ENCODE assay signal across 30 cellular contexts in genomic region chr6:166203003-166203640, GRCh38. TPM values are rescaled to one million over a fixed set of nuclear protein-coding genes. Genes with fewer than 3 reads are reported as not detected.
A peak's percentile ranks its signal among the peaks of the same experiment; 100 is the strongest.
DNase-seq lines count a peak whose midpoint lies in the region; ATAC-seq, FAIRE-seq and TF ChIP-seq lines count a peak whose summit lies in the region.
"Had no signal": no experiment of that assay in that cellular context is flagged by ENCODE, and none has a peak within 500 bp of the region (broad histone marks: within the 10 kb centered on the region; RNA-seq: fewer than 3 reads in every experiment).

No MANE protein-coding gene starts in this region.

- H4K5ac ChIP-seq in mesendoderm (ENCODE audit: low read length), result no peak overlapping the region

- H3K18ac ChIP-seq in mesendoderm (ENCODE audit: low read length), result no peak overlapping the region

- H2BK15ac ChIP-seq in mesendoderm (replicated peaks; ENCODE audit: low read depth), result no peak overlapping the region

- no peak overlapping the region for H3K56ac ChIP-seq in mesendoderm (ENCODE audit: low read length)

- no peaks in the 10 kb centered on the region for H3K9me3 ChIP-seq in heart right ventricle
- H3K9me3 ChIP-seq in GM12878 (replicated peaks; ENCODE audit: control insufficient read depth, insufficient read depth, low read length), result no peaks in the 10 kb centered on the region; the same call in 2 of the 3 replicates

- H2BK120ac ChIP-seq in mesendoderm (ENCODE audit: low read depth, low read length), result no peak overlapping the region

- H3K79me2 ChIP-seq in GM12878 (ENCODE audit: control insufficient read depth, insufficient read depth, low read length) (no peaks in the 10 kb centered on the region), mesendoderm (ENCODE audit: control insufficient read depth, insufficient read depth, low read length) (no peaks in the 10 kb centered on the region)

- FAIRE-seq in GM12878 (lab: Jason Lieb, UNC) (no peak), urothelium cell line (lab: Jason Lieb, UNC) (no peak)
- FAIRE-seq: small intestine had no signal

- ATAC-seq in heart right ventricle (peak in 5 of 8 donors; percentile 43 to 64 (median 55)), left ventricle myocardium superior (no peak), GM12878 (peak; percentile 20; the same call in 2 of the 3 replicates), GM21825 (IDR thresholded peaks at IDR 0.05; ENCODE audit: unreplicated experiment) (no peak)
- ATAC-seq: activated naive CD4-positive, alpha-beta T cell treated with anti-CD3 and anti-CD28 coated beads, Interleukin-2, amount 50 U/mL, for 72 hours; activated T-helper 17 cell treated with anti-CD3 and anti-CD28 coated beads, Interleukin-2, amount 50 U/mL, for 72 hours; WTC11 had no signal

- TF ChIP-seq EP300 in GM12878 (IDR thresholded peaks at IDR 0.05; ENCODE audit: borderline replicate concordance in 1 of 2, control insufficient read depth in 1 of 2, low read depth in 2 of 2, low read length in 2 of 2), result no peak

- peak overlapping the region; percentile 71 for H3K4me2 ChIP-seq in GM12878 (ENCODE audit: control insufficient read depth, insufficient read depth)
- H3K4me2 ChIP-seq in mesendoderm (ENCODE audit: low read length), result no peak overlapping the region

- H3K27me3 ChIP-seq in heart right ventricle (peaks cover 0 to 26% (median 9%) of the 10 kb centered on the region in 7 donors), GM12878 (replicated peaks in 1 of 2; ENCODE audit: control insufficient read depth in 2 of 2, insufficient read depth in 2 of 2, low read length in 1 of 2) (no peaks in the 10 kb centered on the region), mesendoderm (ENCODE audit: insufficient read depth, low read length, poor library complexity) (no peaks in the 10 kb centered on the region)

- CTCF ChIA-PET in GM12878 (lab: Yijun Ruan, JAX), result no interaction called here

- no peak overlapping the region for H2AFZ ChIP-seq in GM12878 (ENCODE audit: control insufficient read depth, low read depth, low read length)

- no peak overlapping the region for H2BK5ac ChIP-seq in mesendoderm (ENCODE audit: low read length)

- no peaks in the 10 kb centered on the region for H4K20me1 ChIP-seq in GM12878 (ENCODE audit: control insufficient read depth, insufficient read depth)

- no peak for TF ChIP-seq RAD21 in GM12878 (IDR thresholded peaks at IDR 0.05; ENCODE audit: insufficient read depth, low read depth, low read length)

- no peak overlapping the region for H3K23ac ChIP-seq in mesendoderm (ENCODE audit: low read length)

- POLR2A ChIA-PET in GM12878 (lab: Charles Lee), result no interaction called here

- H3K4me1 ChIP-seq in heart right ventricle (no peaks in the 10 kb centered on the region), GM12878 (ENCODE audit: control insufficient read depth, insufficient read depth, low read length) (peaks cover 25% of the 10 kb centered on the region), mesendoderm (ENCODE audit: control insufficient read depth, low read depth, low read length) (peaks cover 2% of the 10 kb centered on the region)

- no TSS peak for BruUV-seq in GM12878 (replicated peaks; lab: Mats Ljungman, UMichigan)

- in situ Hi-C loops in GM12878 (cut with MboI), result no loop called here

- no peak overlapping the region for H3K4ac ChIP-seq in mesendoderm (ENCODE audit: low read depth, low read length)

- intact Hi-C loops in heart right ventricle (cut with DNase I), result no loop called here
- intact Hi-C loops in left ventricle myocardium superior (cut with micrococcal nuclease), result no loop called here
- intact Hi-C loops in GM12878 (cut with micrococcal nuclease; ENCODE audit: unreplicated experiment), result no loop called here

- no peak overlapping the region for H2AK5ac ChIP-seq in mesendoderm (ENCODE audit: low read length)

- DNase-seq in heart right ventricle, result no peak
- no peak for DNase-seq in left ventricle myocardium superior
- DNase-seq in HT1080 (ENCODE audit: low read depth), result peak; percentile 74
- DNase-seq in GM12878 (ENCODE audit: low read depth, low spot score), result no peak
- DNase-seq in urothelium cell line (ENCODE audit: low spot score), result peak; percentile 45
- no peak for DNase-seq in putamen (ENCODE audit: low spot score)
- no peak for DNase-seq in mesendoderm
- DNase-seq: activated CD4-positive, alpha-beta T cell treated with anti-CD3 and anti-CD28 coated beads, Interleukin-2, amount 50 U/mL, for 4 hours; activated CD8-positive, alpha-beta memory T cell treated with anti-CD3 and anti-CD28 coated beads, Interleukin-2, amount 50 U/mL, for 4 hours; aorta; COR-L47; dermis blood vessel endothelial cell; glutamatergic neuron; GOT3; kidney glomerular epithelial cell; NCI-H1105 treated with DMSO at 0.1 percent for 48 hours; NCI-H2081; Right ventricle myocardium superior; small intestine; stimulated activated CD4-positive, alpha-beta T cell treated with anti-CD3 and anti-CD28 coated beads, Interleukin-1b, Interleukin-23, amount 100 ng/mL, for 48 hours; T1000 had no signal

- H3K79me1 ChIP-seq in mesendoderm (ENCODE audit: low read length), result no peaks in the 10 kb centered on the region

- TF ChIP-seq POLR2A in GM12878 (IDR thresholded peaks at IDR 0.05; ENCODE audit: low read depth, low read length), result no peak

- H3K9ac ChIP-seq in GM12878 (ENCODE audit: control insufficient read depth, insufficient read depth, low read length), result 0 out of 2 replicates have a peak overlapping the region, but pooled peaks have one; percentile 1
- H3K9ac ChIP-seq in mesendoderm (ENCODE audit: low read length), result no peak overlapping the region

- H3K4me3 ChIP-seq in heart right ventricle (no peak overlapping the region), GM12878 (0 out of 2 replicates have a peak overlapping the region, but pooled peaks have one; percentile 42), mesendoderm (ENCODE audit: low read length) (no peak overlapping the region)

- H3K36me3 ChIP-seq in heart right ventricle, result no peaks in the 10 kb centered on the region
- H3K36me3 ChIP-seq in GM12878 (ENCODE audit: control insufficient read depth in 2 of 2, insufficient read depth in 2 of 2, low read length in 1 of 2), result no peaks in the 10 kb centered on the region
- H3K36me3 ChIP-seq in mesendoderm (ENCODE audit: control insufficient read depth, insufficient read depth, low read length), result no peaks in the 10 kb centered on the region

- TF ChIP-seq CTCF in heart right ventricle (IDR thresholded peaks at IDR 0.05) (no peak), GM12878 (IDR thresholded peaks at IDR 0.05 in 2 of 3, conservative IDR thresholded peaks at IDR 0.05 in 1 of 3; ENCODE audit: control insufficient read depth in 2 of 3, extremely low read depth in 1 of 3, insufficient read depth in 1 of 3, low read depth in 3 of 3, low read length in 3 of 3) (no peak)

- SMC1A ChIA-PET in GM12878 (lab: Charles Lee; ENCODE audit: uncharacterized antibody, unreplicated experiment), result interaction anchor here (0.6 to 1.2 kb wide), 2 partner anchors 48 to 97 kb away, joined by 3 read pairs; no protein-coding TSS in a partner anchor

- H3K27ac ChIP-seq in heart right ventricle, result no peak overlapping the region
- peak overlapping the region; percentile 27 for H3K27ac ChIP-seq in GM12878 (ENCODE audit: control insufficient read depth, insufficient read depth)
- no peak overlapping the region for H3K27ac ChIP-seq in mesendoderm (ENCODE audit: low read depth, low read length)

- no peak overlapping the region for H4K8ac ChIP-seq in mesendoderm (ENCODE audit: low read depth, low read length)

- 78 to 87% methylated on average over 9 of the region's 9 CpGs for WGBS in heart right ventricle, 2 donors
- WGBS in GM12878 (ENCODE audit: insufficient coverage, insufficient replicate concordance, low lambda C conversion rate, missing lambda C conversion rate), result 36% methylated on average over 9 of the region's 9 CpGs
- no CpG with 5 or more reads among the region's 9 CpGs for WGBS in mesendoderm (ENCODE audit: extremely low coverage, insufficient coverage, low lambda C conversion rate)

- RAD21 ChIA-PET in GM12878 (lab: Charles Lee; ENCODE audit: unreplicated experiment), result no interaction called here

TF ChIP-seq in GM12878, 131 proteins besides CTCF, POLR2A, EP300 and RAD21:
- TF ChIP-seq RUNX3 (IDR thresholded peaks at IDR 0.05; ENCODE audit: low read length), result 0 out of 2 replicates have a peak, but pooled peaks have one; percentile 4
- TF ChIP-seq RFX5 (IDR thresholded peaks at IDR 0.05; ENCODE audit: low read depth, low read length), result no peak

RNA-seq across cellular contexts. Expression of gene TBXT, which starts 35.5 kb away (rescaled TPM):
- total RNA-seq in heart right ventricle, result not detected
- polyA plus RNA-seq in heart right ventricle, result not detected
- not detected for total RNA-seq in left ventricle myocardium superior
- not detected in 2 replicates for total RNA-seq in HT1080 (2014; rRNA removed; shearing (Covaris generic))
- not detected in 2 replicates for polyA plus RNA-seq in HT1080 (2015; cell fraction: cytosol; rRNA removed)
- not detected in 2 replicates for polyA plus RNA-seq in HT1080 (2015; cell fraction: nucleus; rRNA removed)
- 0.17 TPM in 1 of 2 replicates, not detected in the other for total RNA-seq in GM12878 (2013; cell fraction: nucleolus; rRNA removed)
- total RNA-seq in GM12878 (2014; rRNA removed), result not detected in 2 replicates
- total RNA-seq in GM12878 (2014; rRNA removed; fragmentation: Illumina TruSeq; extraction: Trizol), result not detected in 2 replicates
- not detected in 2 replicates for total RNA-seq in GM12878 (2021)
- polyA plus RNA-seq in GM12878 (2011; ENCODE audit: low read depth), result 0.64 TPM
- 2.1 and 2.5 TPM in 2 replicates for polyA plus RNA-seq in GM12878 (2011; rRNA removed)
- polyA plus RNA-seq in GM12878 (2011; cell fraction: cytosol; rRNA removed), result 3.5 and 4.7 TPM in 2 replicates
- 10.0 and 11.5 TPM in 2 replicates for polyA plus RNA-seq in GM12878 (2011; cell fraction: nucleus; rRNA removed)
- polyA plus RNA-seq in GM12878 (2012), result 1.6 and 1.8 TPM in 2 replicates
- not detected in 2 replicates for polyA plus RNA-seq in GM12878 (2014; fragmentation: Illumina TruSeq; extraction: Trizol)
- not detected for polyA plus RNA-seq in GM12878 (2014; fragmentation: Nextera tagmentation; extraction: Ambion mirVana)
- polyA plus RNA-seq in GM12878 (2014; rRNA removed), result 0.04 TPM in 1 of 2 replicates, not detected in the other
- under 1 TPM in 1 of 2 experiments, not detected in 1; 0.06 TPM for polyA plus RNA-seq in GM12878 (2016; fragmentation: Nextera tagmentation; extraction: Ambion mirVana)
- polyA minus RNA-seq in GM12878 (2011; rRNA and poly(A)+ RNA removed), result 1.1 and 2.0 TPM in 2 replicates
- 1.1 and 1.6 TPM in 2 replicates for polyA minus RNA-seq in GM12878 (2011; cell fraction: cytosol; rRNA and poly(A)+ RNA removed)
- 0.86 and 1.1 TPM in 2 replicates for polyA minus RNA-seq in GM12878 (2011; cell fraction: nucleus; rRNA and poly(A)+ RNA removed)
- 168 TPM for polyA plus RNA-seq in mesendoderm (2013, experiment 1 of 2)
- 162 TPM for polyA plus RNA-seq in mesendoderm (2013, experiment 2 of 2)
- total RNA-seq: A172; activated naive CD4-positive, alpha-beta T cell treated with anti-CD3 and anti-CD28 coated beads, Interleukin-2, amount 50 U/mL, for 72 hours; activated T-helper 17 cell treated with anti-CD3 and anti-CD28 coated beads, Interleukin-2, amount 50 U/mL, for 72 hours; aorta; dermis blood vessel endothelial cell; fibroblast of lung; lung microvascular endothelial cell; renal cortical epithelial cell; Right ventricle myocardium superior; urinary bladder had no signal
- polyA plus RNA-seq: aorta, fibroblast of lung, small intestine, urinary bladder had no signal

Comparison
In these comparisons a context has a peak if more than half of its experiments do, and no peak if none do; other contexts are left out.
1. ATAC-seq: peak in heart right ventricle (5 of 8) and GM12878 (single experiment); none in left ventricle myocardium superior (single experiment) and GM21825 (single experiment).
2. DNase-seq: peak in HT1080 (single experiment) and urothelium cell line (single experiment); none in heart right ventricle (0 of 2), left ventricle myocardium superior (single experiment), GM12878 (single experiment), putamen (single experiment) and mesendoderm (single experiment).